In the genomic region with DNA sequence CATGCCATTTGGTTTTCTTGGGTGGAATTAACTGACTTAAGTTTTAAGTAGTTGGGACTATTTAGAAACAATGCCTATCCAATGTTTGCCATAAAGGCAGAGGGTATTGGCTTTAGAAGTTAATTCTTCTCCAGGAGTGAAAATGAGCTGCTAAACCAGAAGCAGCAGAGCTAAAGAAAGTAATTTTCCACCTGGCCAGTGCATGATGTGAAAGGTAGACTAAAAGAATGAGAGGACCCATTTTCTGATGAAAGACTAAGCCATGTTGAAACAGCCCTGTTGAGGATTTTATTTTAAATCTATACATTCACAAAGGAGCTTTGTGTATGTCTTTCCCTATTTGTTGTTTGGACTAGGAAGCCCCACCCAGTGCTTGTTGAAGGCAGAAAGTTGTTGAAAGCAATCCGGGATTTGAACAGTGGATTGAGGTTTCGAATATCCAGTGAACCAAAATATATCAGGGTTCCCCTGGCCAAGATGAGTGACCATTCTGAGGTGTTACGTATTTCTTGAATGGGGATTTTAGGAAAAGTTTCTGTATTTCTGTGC, we compare ENCODE assay signal across 20 cellular contexts. TPM values are rescaled to one million over a fixed set of nuclear protein-coding genes. Genes with fewer than 3 reads are reported as not detected.
"Had no signal": no experiment of that assay in that cellular context is flagged by ENCODE, and none has a peak within 500 bp of the region (broad histone marks: within the 10 kb centered on the region; RNA-seq: fewer than 3 reads in every experiment).

No MANE protein-coding gene starts in this region.

RNA-seq across cellular contexts. Expression of a gene that starts 23.9 kb away (rescaled TPM):
- total RNA-seq: activated naive CD4-positive, alpha-beta T cell treated with anti-CD3 and anti-CD28 coated beads for 36 hours; activated naive CD4-positive, alpha-beta T cell treated with anti-CD3 and anti-CD28 coated beads, Interleukin-2, amount 50 U/mL, for 72 hours; activated naive CD8-positive, alpha-beta T cell treated with anti-CD3 and anti-CD28 coated beads for 36 hours; activated naive CD8-positive, alpha-beta T cell treated with anti-CD3 and anti-CD28 coated beads, Interleukin-2, amount 10 ng/mL, durations not matched to agents 7 days and 5 days; activated T-cell treated with anti-CD3 and anti-CD28 coated beads, Interleukin-2, amount 50 U/mL, for 72 hours; activated T-helper 1 cell treated with anti-CD3 and anti-CD28 coated beads, Interleukin-12 subunit alpha, Interleukin-12 subunit beta, Interleukin-2, Interleukin-4 antibody, amounts not matched to agents 30 ng/mL and 10 ng/mL and 1 ng/mL, durations not matched to agents 14 hours and 24 hours and 36 hours; activated T-helper 17 cell treated with anti-CD3 and anti-CD28 coated beads, Interleukin-2, amount 50 U/mL, for 72 hours; activated T-helper 2 cell treated with anti-CD3 and anti-CD28 coated beads, Interferon-gamma antibody, Interleukin-2, Interleukin-4, amounts not matched to agents 10 μg/mL and 5 μg/mL and 100 μg/mL, durations not matched to agents 14 hours and 24 hours and 36 hours; adrenal gland; aorta; ascending aorta; astrocyte; body of pancreas; breast epithelium; bronchial epithelial cell; cardiac muscle cell; cardiac septum; cerebellum; chondrocyte had no signal
- polyA plus RNA-seq: adipose tissue, adrenal gland, aorta, cardiac muscle cell had no signal
